In the genomic region with DNA sequence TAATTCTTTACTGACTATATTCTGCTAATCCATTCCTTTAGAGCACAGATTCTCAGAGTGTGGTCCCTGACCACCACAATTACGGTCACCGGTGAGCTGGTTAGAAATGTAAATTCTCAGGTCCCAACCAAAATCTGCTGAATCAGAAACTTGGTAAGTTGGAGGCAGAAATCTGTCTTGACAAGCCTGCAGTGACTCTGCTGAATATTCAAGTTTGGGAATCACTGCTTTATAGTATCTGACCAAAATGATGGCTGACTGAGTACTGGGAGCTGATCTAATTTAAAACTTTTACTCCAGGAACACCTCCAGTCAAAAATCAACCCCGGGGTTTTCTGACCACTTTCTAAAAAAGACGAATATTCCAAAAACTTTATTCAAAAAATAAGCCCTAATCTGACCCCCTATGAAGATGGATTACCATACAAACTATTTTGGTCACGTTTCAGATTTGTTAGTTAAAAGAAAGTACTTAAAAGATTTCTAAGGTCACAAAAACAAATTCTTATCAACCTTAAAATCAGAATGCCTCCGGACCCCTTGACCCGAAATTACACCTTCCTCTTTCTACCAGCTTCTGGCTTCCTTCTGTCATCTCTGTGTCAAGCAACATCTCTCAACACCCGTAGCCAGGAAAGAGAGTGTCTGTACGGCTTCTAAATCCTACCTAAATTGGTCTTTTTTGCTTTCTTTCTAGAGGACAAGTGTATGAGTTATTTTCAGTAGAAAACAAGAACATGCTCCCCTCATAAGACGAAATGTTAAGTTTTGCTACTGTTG, we compare ENCODE assay signal across 1 cellular context.
TF ChIP-seq lines count a peak whose summit lies in the region.

No MANE protein-coding gene starts in this region.

TF ChIP-seq in GM23338, 12 proteins besides CTCF, POLR2A, EP300 and RAD21:
- TF ChIP-seq POLR2AphosphoS5 (IDR thresholded peaks at IDR 0.05; ENCODE audit: low read depth) (no peak), EZH2phosphoT487 (IDR thresholded peaks at IDR 0.05; ENCODE audit: unreplicated experiment) (no peak), EZH2 (IDR thresholded peaks at IDR 0.05; ENCODE audit: low read depth, unreplicated experiment) (no peak), STAT1 (IDR thresholded peaks at IDR 0.05; ENCODE audit: unreplicated experiment) (no peak), CREB1 (CRISPR knock-in tag; IDR thresholded peaks at IDR 0.05; ENCODE audit: low read depth) (no peak), ZNF331 (CRISPR knock-in tag; IDR thresholded peaks at IDR 0.05; ENCODE audit: low read depth) (no peak)
- TF ChIP-seq, protein P1, sequence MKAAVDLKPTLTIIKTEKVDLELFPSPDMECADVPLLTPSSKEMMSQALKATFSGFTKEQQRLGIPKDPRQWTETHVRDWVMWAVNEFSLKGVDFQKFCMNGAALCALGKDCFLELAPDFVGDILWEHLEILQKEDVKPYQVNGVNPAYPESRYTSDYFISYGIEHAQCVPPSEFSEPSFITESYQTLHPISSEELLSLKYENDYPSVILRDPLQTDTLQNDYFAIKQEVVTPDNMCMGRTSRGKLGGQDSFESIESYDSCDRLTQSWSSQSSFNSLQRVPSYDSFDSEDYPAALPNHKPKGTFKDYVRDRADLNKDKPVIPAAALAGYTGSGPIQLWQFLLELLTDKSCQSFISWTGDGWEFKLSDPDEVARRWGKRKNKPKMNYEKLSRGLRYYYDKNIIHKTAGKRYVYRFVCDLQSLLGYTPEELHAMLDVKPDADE (IDR thresholded peaks at IDR 0.05): no peak
- TF ChIP-seq, protein P2, sequence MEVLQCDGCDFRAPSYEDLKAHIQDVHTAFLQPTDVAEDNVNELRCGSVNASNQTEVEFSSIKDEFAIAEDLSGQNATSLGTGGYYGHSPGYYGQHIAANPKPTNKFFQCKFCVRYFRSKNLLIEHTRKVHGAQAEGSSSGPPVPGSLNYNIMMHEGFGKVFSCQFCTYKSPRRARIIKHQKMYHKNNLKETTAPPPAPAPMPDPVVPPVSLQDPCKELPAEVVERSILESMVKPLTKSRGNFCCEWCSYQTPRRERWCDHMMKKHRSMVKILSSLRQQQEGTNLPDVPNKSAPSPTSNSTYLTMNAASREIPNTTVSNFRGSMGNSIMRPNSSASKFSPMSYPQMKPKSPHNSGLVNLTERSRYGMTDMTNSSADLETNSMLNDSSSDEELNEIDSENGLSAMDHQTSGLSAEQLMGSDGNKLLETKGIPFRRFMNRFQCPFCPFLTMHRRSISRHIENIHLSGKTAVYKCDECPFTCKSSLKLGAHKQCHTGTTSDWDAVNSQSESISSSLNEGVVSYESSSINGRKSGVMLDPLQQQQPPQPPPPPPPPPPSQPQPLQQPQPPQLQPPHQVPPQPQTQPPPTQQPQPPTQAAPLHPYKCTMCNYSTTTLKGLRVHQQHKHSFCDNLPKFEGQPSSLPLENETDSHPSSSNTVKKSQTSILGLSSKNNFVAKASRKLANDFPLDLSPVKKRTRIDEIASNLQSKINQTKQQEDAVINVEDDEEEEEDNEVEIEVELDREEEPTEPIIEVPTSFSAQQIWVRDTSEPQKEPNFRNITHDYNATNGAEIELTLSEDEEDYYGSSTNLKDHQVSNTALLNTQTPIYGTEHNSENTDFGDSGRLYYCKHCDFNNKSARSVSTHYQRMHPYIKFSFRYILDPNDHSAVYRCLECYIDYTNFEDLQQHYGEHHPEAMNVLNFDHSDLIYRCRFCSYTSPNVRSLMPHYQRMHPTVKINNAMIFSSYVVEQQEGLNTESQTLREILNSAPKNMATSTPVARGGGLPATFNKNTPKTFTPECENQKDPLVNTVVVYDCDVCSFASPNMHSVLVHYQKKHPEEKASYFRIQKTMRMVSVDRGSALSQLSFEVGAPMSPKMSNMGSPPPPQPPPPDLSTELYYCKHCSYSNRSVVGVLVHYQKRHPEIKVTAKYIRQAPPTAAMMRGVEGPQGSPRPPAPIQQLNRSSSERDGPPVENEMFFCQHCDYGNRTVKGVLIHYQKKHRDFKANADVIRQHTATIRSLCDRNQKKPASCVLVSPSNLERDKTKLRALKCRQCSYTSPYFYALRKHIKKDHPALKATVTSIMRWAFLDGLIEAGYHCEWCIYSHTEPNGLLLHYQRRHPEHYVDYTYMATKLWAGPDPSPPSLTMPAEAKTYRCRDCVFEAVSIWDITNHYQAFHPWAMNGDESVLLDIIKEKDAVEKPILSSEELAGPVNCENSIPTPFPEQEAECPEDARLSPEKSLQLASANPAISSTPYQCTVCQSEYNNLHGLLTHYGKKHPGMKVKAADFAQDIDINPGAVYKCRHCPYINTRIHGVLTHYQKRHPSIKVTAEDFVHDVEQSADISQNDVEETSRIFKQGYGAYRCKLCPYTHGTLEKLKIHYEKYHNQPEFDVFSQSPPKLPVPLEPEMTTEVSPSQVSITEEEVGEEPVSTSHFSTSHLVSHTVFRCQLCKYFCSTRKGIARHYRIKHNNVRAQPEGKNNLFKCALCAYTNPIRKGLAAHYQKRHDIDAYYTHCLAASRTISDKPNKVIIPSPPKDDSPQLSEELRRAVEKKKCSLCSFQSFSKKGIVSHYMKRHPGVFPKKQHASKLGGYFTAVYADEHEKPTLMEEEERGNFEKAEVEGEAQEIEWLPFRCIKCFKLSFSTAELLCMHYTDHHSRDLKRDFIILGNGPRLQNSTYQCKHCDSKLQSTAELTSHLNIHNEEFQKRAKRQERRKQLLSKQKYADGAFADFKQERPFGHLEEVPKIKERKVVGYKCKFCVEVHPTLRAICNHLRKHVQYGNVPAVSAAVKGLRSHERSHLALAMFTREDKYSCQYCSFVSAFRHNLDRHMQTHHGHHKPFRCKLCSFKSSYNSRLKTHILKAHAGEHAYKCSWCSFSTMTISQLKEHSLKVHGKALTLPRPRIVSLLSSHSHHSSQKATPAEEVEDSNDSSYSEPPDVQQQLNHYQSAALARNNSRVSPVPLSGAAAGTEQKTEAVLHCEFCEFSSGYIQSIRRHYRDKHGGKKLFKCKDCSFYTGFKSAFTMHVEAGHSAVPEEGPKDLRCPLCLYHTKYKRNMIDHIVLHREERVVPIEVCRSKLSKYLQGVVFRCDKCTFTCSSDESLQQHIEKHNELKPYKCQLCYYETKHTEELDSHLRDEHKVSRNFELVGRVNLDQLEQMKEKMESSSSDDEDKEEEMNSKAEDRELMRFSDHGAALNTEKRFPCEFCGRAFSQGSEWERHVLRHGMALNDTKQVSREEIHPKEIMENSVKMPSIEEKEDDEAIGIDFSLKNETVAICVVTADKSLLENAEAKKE (CRISPR knock-in tag; IDR thresholded peaks at IDR 0.05): no peak
